In the genomic region with DNA sequence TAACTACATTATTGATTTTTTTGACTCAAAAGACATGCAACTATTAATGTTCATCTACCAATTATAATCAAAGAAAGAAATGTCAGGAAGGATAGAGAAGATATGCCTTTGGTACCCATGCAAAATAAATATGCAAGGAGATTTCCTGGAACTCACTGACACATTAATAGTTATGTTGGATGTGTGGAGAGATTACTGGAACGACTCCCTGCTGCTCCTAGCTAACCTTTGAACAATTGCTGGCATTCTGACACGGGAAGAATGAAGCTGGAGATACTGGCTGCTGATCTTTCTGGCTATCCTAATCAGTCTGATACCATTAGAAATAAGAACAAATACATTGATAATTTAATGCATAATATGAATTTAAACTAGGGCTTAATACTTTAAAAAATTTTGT, we compare ENCODE assay signal across 25 cellular contexts.
"Had no signal": no experiment of that assay in that cellular context is flagged by ENCODE, and none has a peak within 500 bp of the region (broad histone marks: within the 10 kb centered on the region; RNA-seq: fewer than 3 reads in every experiment).

No MANE protein-coding gene starts in this region.

- DNase-seq: head of caudate nucleus; hippocampal formation; kidney glomerular epithelial cell; left cardiac atrium; left ventricle myocardium inferior; midbrain; mucosa of descending colon; naive thymus-derived CD8-positive, alpha-beta T cell; ovary; posterior cingulate gyrus; psoas muscle; right lobe of liver; stimulated activated CD4-positive, alpha-beta T cell treated with anti-CD3 and anti-CD28 coated beads, Interleukin-1b, Interleukin-23, amount 100 ng/mL, for 48 hours; stimulated activated CD4-positive, alpha-beta T cell treated with anti-CD3 and anti-CD28 coated beads, Interleukin-2, amount 100 ng/mL, for 48 hours; stimulated activated CD4-positive, alpha-beta T cell treated with anti-CD3 and anti-CD28 coated beads, Interleukin-4, amount 100 ng/mL, for 4 hours; stimulated activated CD8-positive, alpha-beta memory T cell treated with anti-CD3 and anti-CD28 coated beads, Interleukin-4, amount 100 ng/mL, for 48 hours; stimulated activated naive CD4-positive, alpha-beta T cell treated with Interleukin-2 at 50 U/mL for 16 hours; stimulated activated naive CD8-positive, alpha-beta T cell treated with anti-CD3 and anti-CD28 coated beads, Interleukin-15, amount 100 ng/mL, for 72 hours; substantia nigra had no signal

- H3K27ac ChIP-seq: left ventricle myocardium inferior, ovary, psoas muscle, right lobe of liver, tibial nerve, vagina had no signal

- H3K4me1 ChIP-seq: left ventricle myocardium inferior, psoas muscle, right lobe of liver, tibial nerve, vagina had no signal

- FAIRE-seq: keratinocyte had no signal

- H3K4me3 ChIP-seq: left ventricle myocardium inferior, lung, mucosa of descending colon, ovary, psoas muscle, right lobe of liver, smooth muscle cell, tibial nerve, vagina had no signal

- H3K4me2 ChIP-seq: smooth muscle cell had no signal

- H3K9me3 ChIP-seq: ovary, psoas muscle, right lobe of liver, vagina had no signal

- ATAC-seq: left cardiac atrium; mucosa of descending colon; naive thymus-derived CD8-positive, alpha-beta T cell; psoas muscle; stimulated activated memory B cell treated with anti-CD40 and anti-IgM and Interleukin-4, amounts not matched to agents 10 μg/mL and 1 μg/mL and 100 μg/mL, for 72 hours; stimulated activated naive CD8-positive, alpha-beta T cell treated with anti-CD3 and anti-CD28 coated beads, Interleukin-15, amount 100 ng/mL, for 72 hours had no signal

- H3K27me3 ChIP-seq: ovary, right lobe of liver, tibial nerve, vagina had no signal

- H3K36me3 ChIP-seq: left ventricle myocardium inferior, ovary, right lobe of liver, tibial nerve, vagina had no signal
